Comparison of ENCODE assay signal across 23 cellular contexts in genomic region chr12:61023231-61023630, GRCh38.
"Had no signal": no experiment of that assay in that cellular context is flagged by ENCODE, and none has a peak within 500 bp of the region (broad histone marks: within the 10 kb centered on the region; RNA-seq: fewer than 3 reads in every experiment).

No MANE protein-coding gene starts in this region.

- H3K36me3 Mint-ChIP-seq: stimulated activated naive B cell treated with anti-CD40 and anti-IgM and Interleukin-4, amounts not matched to agents 10 μg/mL and 1 μg/mL and 100 μg/mL, for 72 hours had no signal

- H3K27me3 ChIP-seq: esophagus squamous epithelium, heart right ventricle, ovary, sigmoid colon, transverse colon had no signal

- DNase-seq: effector memory CD8-positive, alpha-beta T cell; erythroblast; esophagus squamous epithelium; foreskin melanocyte; glutamatergic neuron; hippocampal formation; kidney glomerular epithelial cell; mammary epithelial cell; mesendoderm; midbrain; naive thymus-derived CD8-positive, alpha-beta T cell; nephron progenitor cell; occipital lobe; retina; sigmoid colon; stimulated activated CD4-positive, alpha-beta T cell treated with anti-CD3 and anti-CD28 coated beads, Interleukin-4, amount 100 ng/mL, for 4 hours; stimulated activated naive B cell treated with anti-CD40 and anti-IgM and Interleukin-4, amounts not matched to agents 10 μg/mL and 1 μg/mL and 100 μg/mL, for 72 hours; transverse colon had no signal

- H3K36me3 ChIP-seq: esophagus squamous epithelium, heart right ventricle, ovary, sigmoid colon, transverse colon had no signal

- H3K9me3 ChIP-seq: ovary had no signal

- H3K27me3 Mint-ChIP-seq: central memory CD8-positive, alpha-beta T cell; effector memory CD8-positive, alpha-beta T cell; naive thymus-derived CD8-positive, alpha-beta T cell; stimulated activated naive B cell treated with anti-CD40 and anti-IgM and Interleukin-4, amounts not matched to agents 10 μg/mL and 1 μg/mL and 100 μg/mL, for 72 hours; stimulated activated naive CD8-positive, alpha-beta T cell treated with anti-CD3 and anti-CD28 coated beads, Interleukin-15, Interleukin-2, amounts not matched to agents 100 ng/mL and 50 ng/mL, for 24 hours had no signal

- H3K4me3 Mint-ChIP-seq: central memory CD8-positive, alpha-beta T cell; effector memory CD8-positive, alpha-beta T cell; naive thymus-derived CD8-positive, alpha-beta T cell; nephron progenitor cell; stimulated activated naive B cell treated with anti-CD40 and anti-IgM and Interleukin-4, amounts not matched to agents 10 μg/mL and 1 μg/mL and 100 μg/mL, for 72 hours; stimulated activated naive CD8-positive, alpha-beta T cell treated with anti-CD3 and anti-CD28 coated beads, Interleukin-15, Interleukin-2, amounts not matched to agents 100 ng/mL and 50 ng/mL, for 24 hours had no signal

- H3K27ac ChIP-seq: coronary artery, esophagus squamous epithelium, heart right ventricle, ovary, sigmoid colon, transverse colon had no signal

- ATAC-seq: effector memory CD8-positive, alpha-beta T cell; heart right ventricle; naive thymus-derived CD8-positive, alpha-beta T cell; stimulated activated naive B cell treated with anti-CD40 and anti-IgM and Interleukin-4, amounts not matched to agents 10 μg/mL and 1 μg/mL and 100 μg/mL, for 72 hours had no signal

- H3K27ac Mint-ChIP-seq: effector memory CD8-positive, alpha-beta T cell; naive thymus-derived CD8-positive, alpha-beta T cell; nephron progenitor cell; stimulated activated naive B cell treated with anti-CD40 and anti-IgM and Interleukin-4, amounts not matched to agents 10 μg/mL and 1 μg/mL and 100 μg/mL, for 72 hours; stimulated activated naive CD8-positive, alpha-beta T cell treated with anti-CD3 and anti-CD28 coated beads, Interleukin-15, Interleukin-2, amounts not matched to agents 100 ng/mL and 50 ng/mL, for 24 hours had no signal

- H3K4me1 Mint-ChIP-seq: central memory CD8-positive, alpha-beta T cell; naive thymus-derived CD8-positive, alpha-beta T cell; nephron progenitor cell; stimulated activated naive B cell treated with anti-CD40 and anti-IgM and Interleukin-4, amounts not matched to agents 10 μg/mL and 1 μg/mL and 100 μg/mL, for 72 hours had no signal

- H3K4me3 ChIP-seq: coronary artery, esophagus squamous epithelium, heart right ventricle, ovary, sigmoid colon, transverse colon had no signal

- H3K4me1 ChIP-seq: esophagus squamous epithelium, heart right ventricle, sigmoid colon, transverse colon had no signal
